ENCODE assay signal across 8 cellular contexts in genomic region chr2:240386743-240387142, GRCh38. TPM values are rescaled to one million over a fixed set of nuclear protein-coding genes. Genes with fewer than 3 reads are reported as not detected.
DNase-seq lines count a peak whose midpoint lies in the region; ATAC-seq and TF ChIP-seq lines count a peak whose summit lies in the region.
"Not testable (repeated sequence)": the region's sequence is repeated elsewhere in the genome, so short reads cannot be mapped to it uniquely, and the experiment has no call there.
"Had no signal": no experiment of that assay in that cellular context is flagged by ENCODE, and none has a peak within 500 bp of the region (broad histone marks: within the 10 kb centered on the region; RNA-seq: fewer than 3 reads in every experiment).

No MANE protein-coding gene starts in this region.

- intact Hi-C loops in A673 (cut with micrococcal nuclease; ENCODE audit: unreplicated experiment): not testable (repeated sequence)
- intact Hi-C loops in PC-9 (cut with micrococcal nuclease; ENCODE audit: unreplicated experiment): loop anchor here (1.0 to 2.0 kb wide), 5 partner anchors 16 to 153 kb away; no protein-coding TSS in a partner anchor
- intact Hi-C loops in gastrocnemius medialis (cut with DNase I; ENCODE audit: low total_unique reads): loop anchor here (5.0 kb wide), 2 partner anchors 51 to 154 kb away; partner anchors contain the start of gene GPC1

- not testable (repeated sequence) for H4K20me1 ChIP-seq in PC-9 (ENCODE audit: insufficient read depth); fibroblast of lung (ENCODE audit: control insufficient read depth, extremely low read depth, insufficient read depth, low read length); osteoblast (ENCODE audit: insufficient read depth, low read length)

- not testable (repeated sequence) for TF ChIP-seq POLR2A in gastrocnemius medialis (IDR thresholded peaks at IDR 0.05)

- in situ Hi-C loops in gastrocnemius medialis (cut with MboI; ENCODE audit: low sequenced_read_pairs in 4 of 4): not testable (repeated sequence)

- not testable (repeated sequence) for ATAC-seq in gastrocnemius medialis

- TF ChIP-seq CTCF in A673 (conservative IDR thresholded peaks at IDR 0.05; ENCODE audit: low read depth, low read length); PC-9 (conservative IDR thresholded peaks at IDR 0.05); fibroblast of lung (conservative IDR thresholded peaks at IDR 0.05 in 1 of 2, IDR thresholded peaks at IDR 0.05 in 1 of 2; ENCODE audit: low read depth in 1 of 2, low read length in 2 of 2); osteoblast (IDR thresholded peaks at IDR 0.05; ENCODE audit: extremely low read depth, low read depth, low read length); gastrocnemius medialis (IDR thresholded peaks at IDR 0.05 in 4 of 5, conservative IDR thresholded peaks at IDR 0.05 in 1 of 5): not testable (repeated sequence)

- peaks cover 20% of the 10 kb centered on the region; the same call in 1 of the 2 replicates for H3F3A ChIP-seq in PC-9 (ENCODE audit: insufficient read depth, low read depth)

- H3K27me3 ChIP-seq in A673 (replicated peaks; ENCODE audit: insufficient read depth, low read depth, low read length, poor library complexity); PC-9 (ENCODE audit: insufficient read depth, low read depth); adipocyte (replicated peaks; ENCODE audit: control insufficient read depth, insufficient read depth, low read length); fibroblast of lung (ENCODE audit: control insufficient read depth, insufficient read depth, low read length); osteoblast (ENCODE audit: insufficient read depth, low read length); gastrocnemius medialis: not testable (repeated sequence)

- H3K9ac ChIP-seq in adipocyte (ENCODE audit: low read length): peak overlapping the region; percentile 70
- not testable (repeated sequence) for H3K9ac ChIP-seq in fibroblast of lung (ENCODE audit: insufficient read depth, low read length)

- not testable (repeated sequence) for H3K9me3 ChIP-seq in A673 (ENCODE audit: low read depth, low read length, poor library complexity, severe bottlenecking); PC-9 (ENCODE audit: insufficient read depth, low read depth); adipocyte (ENCODE audit: control insufficient read depth, low read length); fibroblast of lung (ENCODE audit: control insufficient read depth, insufficient read depth, low read depth, low read length); osteoblast (ENCODE audit: low read depth, low read length); gastrocnemius medialis

- TSS peak; percentile 48 for BruUV-seq in A673 (replicated peaks; lab: Mats Ljungman, UMichigan)
- BruUV-seq in PC-9 (replicated peaks; lab: Mats Ljungman, UMichigan): TSS peak; percentile 76

- not testable (repeated sequence) for H3K4me1 ChIP-seq in A673 (ENCODE audit: insufficient read depth, low read length, poor library complexity, severe bottlenecking)
- H3K4me1 ChIP-seq in PC-9 (replicated peaks; ENCODE audit: insufficient read depth) (peaks cover 27% of the 10 kb centered on the region), adipocyte (ENCODE audit: control insufficient read depth, insufficient read depth, low read length) (peaks cover 25% of the 10 kb centered on the region), fibroblast of lung (ENCODE audit: control insufficient read depth, extremely low read depth, insufficient read depth, low read length) (peaks cover 11% of the 10 kb centered on the region), osteoblast (ENCODE audit: insufficient read depth, low read length) (peaks cover 13% of the 10 kb centered on the region), gastrocnemius medialis (peaks cover 25 to 26% of the 10 kb centered on the region in 2 donors)

- POLR2A ChIA-PET in A673 (lab: Charles Lee; ENCODE audit: low non-redundant PET): not testable (repeated sequence)
- POLR2A ChIA-PET in HEK293T (lab: Yijun Ruan, JAX): interaction anchor here (0.9 kb wide), 1 partner anchor 12 kb away, joined by 3 read pairs; no protein-coding TSS in a partner anchor
- POLR2A ChIA-PET in PC-9 (lab: Charles Lee; ENCODE audit: unreplicated experiment): interaction anchor here (0.5 to 1.7 kb wide), 6 partner anchors 17 to 153 kb away, joined by 6 to 16 read pairs (median 9); no protein-coding TSS in a partner anchor

- H3K4me3 ChIP-seq in A673 (ENCODE audit: low read depth, low read length, poor library complexity, severe bottlenecking); fibroblast of lung (replicated peaks in 1 of 4; ENCODE audit: control extremely low read depth in 1 of 4, insufficient read depth in 1 of 4, low read depth in 3 of 4, low read length in 4 of 4); osteoblast (ENCODE audit: insufficient read depth, low read length); gastrocnemius medialis: not testable (repeated sequence)
- H3K4me3 ChIP-seq in PC-9 (peak overlapping the region; percentile 48; the same call in 1 of the 2 replicates), adipocyte (ENCODE audit: low read length) (peak overlapping the region; percentile 56)

- not testable (repeated sequence) for H3K79me2 ChIP-seq in PC-9 (ENCODE audit: low read depth); fibroblast of lung (ENCODE audit: control insufficient read depth, insufficient read depth, low read length); osteoblast (ENCODE audit: insufficient read depth, low read length)

- not testable (repeated sequence) for H2AFZ ChIP-seq in PC-9; fibroblast of lung (ENCODE audit: low read length); osteoblast (ENCODE audit: low read length)

- not testable (repeated sequence) for H3K27ac ChIP-seq in A673 (ENCODE audit: low read depth, low read length, poor library complexity, severe bottlenecking)
- H3K27ac ChIP-seq in PC-9 (peak overlapping the region; percentile 75), fibroblast of lung (ENCODE audit: insufficient read depth, low read length) (peak overlapping the region; percentile 70), osteoblast (ENCODE audit: low read depth, low read length) (peak overlapping the region; percentile 68), gastrocnemius medialis (peak overlapping the region in 3 of 4 donors; percentile 52 to 66 (median 53))

- H3K4me2 ChIP-seq in PC-9: peak overlapping the region; percentile 76
- not testable (repeated sequence) for H3K4me2 ChIP-seq in fibroblast of lung (ENCODE audit: extremely low read depth, insufficient read depth, low read length); osteoblast (ENCODE audit: insufficient read depth, low read length)

- H3K36me3 ChIP-seq in A673 (ENCODE audit: insufficient read depth, low read length, poor library complexity, severe bottlenecking); PC-9 (ENCODE audit: low read depth); adipocyte (ENCODE audit: control insufficient read depth, insufficient read depth, low read length, severe bottlenecking); fibroblast of lung (ENCODE audit: control insufficient read depth, insufficient read depth, low read length); osteoblast (ENCODE audit: insufficient read depth, low read length); gastrocnemius medialis: not testable (repeated sequence)

- DNase-seq in A673 (ENCODE audit: low spot score); HEK293T (ENCODE audit: extremely low spot score); PC-9; adipocyte (ENCODE audit: low read depth); fibroblast of lung (ENCODE audit: low read depth in 2 of 2); osteoblast (ENCODE audit: insufficient read length, low spot score, missing footprints); gastrocnemius medialis: not testable (repeated sequence)

- H3K9me2 ChIP-seq in PC-9 (ENCODE audit: insufficient read depth): not testable (repeated sequence)

- CTCF ChIA-PET in A673 (lab: Charles Lee): interaction anchor here (0.6 kb wide), 1 partner anchor 17 kb away, joined by 3 read pairs; no protein-coding TSS in a partner anchor
- CTCF ChIA-PET in HEK293T (lab: Yijun Ruan, JAX): not testable (repeated sequence)
- CTCF ChIA-PET in PC-9 (lab: Charles Lee): interaction anchor here (0.7 to 1.8 kb wide), 3 partner anchors 12 to 63 kb away, joined by 3 to 8 read pairs (median 6); no protein-coding TSS in a partner anchor

TF ChIP-seq in HEK293T, 16 proteins besides CTCF, POLR2A, EP300 and RAD21:
- TF ChIP-seq ZNF384 (IDR thresholded peaks at IDR 0.05): peak; percentile 78

RNA-seq across cellular contexts. Expression of gene GPC1, which starts 48.7 kb away (rescaled TPM):
- total RNA-seq in A673 (2021) (21.2 and 21.9 TPM in 2 replicates), PC-9 (2021) (302 and 319 TPM in 2 replicates), fibroblast of lung (67.8 and 218 TPM in 2 replicates), osteoblast (44.8 and 54.3 TPM in 2 replicates), gastrocnemius medialis (100 to 1,000 TPM; 112 to 188 (median 180) TPM)
- polyA plus RNA-seq in fibroblast of lung: 113 and 147 TPM in 2 replicates
- polyA plus RNA-seq in fibroblast of lung (2012): 218 and 275 TPM in 2 replicates
- 103 and 179 TPM in 2 replicates for polyA minus RNA-seq in fibroblast of lung (ENCODE audit: low replicate concordance)
- polyA plus RNA-seq: CD14-positive monocyte had no signal
